ENCODE assay signal across 18 cellular contexts in the genomic region with DNA sequence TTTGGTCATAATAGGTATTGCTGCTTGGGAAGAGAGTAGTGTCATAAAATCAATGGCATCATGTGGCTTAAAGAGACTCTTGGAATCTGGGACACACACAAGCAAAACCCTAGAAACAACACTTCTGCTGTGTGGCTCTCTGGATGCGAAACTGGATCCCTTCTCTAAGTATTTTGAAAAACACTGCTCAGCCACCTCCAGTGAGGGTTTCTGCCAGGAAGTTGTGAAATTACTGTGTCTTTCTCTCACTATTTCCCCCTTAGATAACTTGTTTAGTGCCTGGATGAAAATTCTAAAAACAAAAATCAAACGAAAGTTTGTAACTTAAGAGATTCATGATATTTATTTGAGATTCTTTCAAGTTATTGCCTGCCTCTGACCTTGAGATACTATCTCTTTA.
"Had no signal": no experiment of that assay in that cellular context is flagged by ENCODE, and none has a peak within 500 bp of the region (broad histone marks: within the 10 kb centered on the region; RNA-seq: fewer than 3 reads in every experiment).

No MANE protein-coding gene starts in this region.

- H3K4me1 Mint-ChIP-seq: neural crest cell had no signal

- H3K27ac ChIP-seq: psoas muscle, skin epidermis, tibial nerve, uterus had no signal

- H3K36me3 ChIP-seq: uterus had no signal

- H3K9me3 ChIP-seq: psoas muscle, tibial nerve, uterus had no signal

- H3K27me3 ChIP-seq: tibial nerve, uterus had no signal

- H3K4me3 ChIP-seq: psoas muscle, skin epidermis, tibial nerve, uterus had no signal

- H3K27ac Mint-ChIP-seq: activated CD4-positive, alpha-beta T cell treated with anti-CD3 and anti-CD28 coated beads for 36 hours; activated naive CD4-positive, alpha-beta T cell treated with anti-CD3 and anti-CD28 coated beads, Interleukin-2, amount 50 U/mL, for 24 hours; WTC11 had no signal

- ATAC-seq: activated CD4-positive, alpha-beta T cell treated with anti-CD3 and anti-CD28 coated beads for 36 hours; esophagus mucosa; left lobe of liver; psoas muscle; right cardiac atrium; stimulated activated naive CD8-positive, alpha-beta T cell treated with anti-CD3 and anti-CD28 coated beads, Interleukin-15, Interleukin-2, amounts not matched to agents 100 U/mL and 50 U/mL, for 24 hours; WTC11 had no signal

- DNase-seq: activated CD4-positive, alpha-beta T cell treated with anti-CD3 and anti-CD28 coated beads for 36 hours; activated CD4-positive, alpha-beta T cell treated with anti-CD3 and anti-CD28 coated beads, Interleukin-2, amount 50 U/mL, for 48 hours; activated gamma-delta T cell; cerebellar nuclear complex; effector CD8-positive, alpha-beta T cell; foreskin fibroblast; hippocampal formation; psoas muscle; right cardiac atrium; stimulated activated naive CD8-positive, alpha-beta T cell treated with anti-CD3 and anti-CD28 coated beads, Interleukin-15, Interleukin-2, amounts not matched to agents 100 U/mL and 50 U/mL, for 24 hours; uterus had no signal

- H3K27me3 Mint-ChIP-seq: activated CD4-positive, alpha-beta T cell treated with anti-CD3 and anti-CD28 coated beads for 36 hours; activated naive CD4-positive, alpha-beta T cell treated with anti-CD3 and anti-CD28 coated beads, Interleukin-2, amount 50 U/mL, for 24 hours had no signal

- H3K4me3 Mint-ChIP-seq: activated CD4-positive, alpha-beta T cell treated with anti-CD3 and anti-CD28 coated beads for 36 hours; activated naive CD4-positive, alpha-beta T cell treated with anti-CD3 and anti-CD28 coated beads, Interleukin-2, amount 50 U/mL, for 24 hours; neural crest cell; WTC11 had no signal

- H3K9me3 Mint-ChIP-seq: activated naive CD4-positive, alpha-beta T cell treated with anti-CD3 and anti-CD28 coated beads, Interleukin-2, amount 50 U/mL, for 24 hours had no signal

- H3K4me1 ChIP-seq: psoas muscle, tibial nerve, uterus had no signal
